In the genomic region with DNA sequence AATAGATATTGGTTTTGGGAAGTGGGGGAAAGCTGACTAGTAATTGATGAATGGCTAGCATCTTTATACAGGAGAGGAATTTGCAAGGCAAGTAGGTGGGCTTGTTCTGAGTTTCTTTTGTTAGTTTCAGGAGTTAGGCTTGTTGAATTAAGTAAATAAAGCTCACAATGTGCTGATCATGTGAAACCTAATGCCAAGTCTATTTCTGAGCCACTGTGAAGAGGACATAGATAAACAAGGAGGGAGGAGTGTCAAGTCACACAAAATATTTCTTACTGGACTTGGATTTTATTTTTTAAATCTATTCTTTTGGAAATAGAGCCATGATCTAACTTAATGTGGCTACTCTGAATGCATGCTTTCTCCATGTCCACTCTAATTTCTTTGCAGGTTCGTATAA, we compare ENCODE assay signal across 18 cellular contexts. TPM values are rescaled to one million over a fixed set of nuclear protein-coding genes. Genes with fewer than 3 reads are reported as not detected.
DNase-seq lines count a peak whose midpoint lies in the region; ATAC-seq lines count a peak whose summit lies in the region.
"Had no signal": no experiment of that assay in that cellular context is flagged by ENCODE, and none has a peak within 500 bp of the region (broad histone marks: within the 10 kb centered on the region; RNA-seq: fewer than 3 reads in every experiment).

No MANE protein-coding gene starts in this region.

- ATAC-seq in left ventricle myocardium superior (peak; percentile 55), left cardiac atrium (no peak)
- ATAC-seq: T-cell had no signal

- intact Hi-C loops in left ventricle myocardium superior (cut with micrococcal nuclease) (no loop called here), left cardiac atrium (cut with DNase I) (no loop called here)

- no peak for DNase-seq in left ventricle myocardium superior
- DNase-seq in left cardiac atrium: no peak
- DNase-seq in NCI-H526 treated with DMSO at 0.1 percent for 48 hours (lab: John Stamatoyannopoulos, UW): peak; percentile 11
- peak; percentile 38 for DNase-seq in left kidney (ENCODE audit: low read depth, low spot score)
- DNase-seq in NCI-H1105 (lab: John Stamatoyannopoulos, UW): no peak
- no peak for DNase-seq in SIG-M5 treated with dmso at 0.1 percent for 504 hours (lab: John Stamatoyannopoulos, UW; ENCODE audit: unreplicated experiment)
- no peak for DNase-seq in activated T-cell treated with anti-CD3 and anti-CD28 coated beads, Interleukin-2, amount 50 U/mL, for 48 hours
- DNase-seq: CD4-positive, alpha-beta T cell; COR-L47; DMS79; KG1; NCI-H1105 treated with DMSO at 0.1 percent for 48 hours; NCI-H2029 treated with DMSO at 0.1 percent for 48 hours; NCI-H2171 treated with DMSO at 0.1 percent for 48 hours; NCI-H774; OCI-M1; SHP77 treated with DMSO at 0.1 percent for 48 hours; T-cell had no signal

RNA-seq across cellular contexts. Expression of a gene that starts 19.9 kb away (rescaled TPM):
- total RNA-seq in left ventricle myocardium superior (2.0 TPM), left cardiac atrium (under 1 TPM; 0.29 to 0.50 TPM)
- total RNA-seq: CD4-positive, alpha-beta T cell had no signal

Comparison
In these comparisons a context has a peak if more than half of its experiments do, and no peak if none do; other contexts are left out.
1. DNase-seq: peak in NCI-H526 treated with DMSO at 0.1 percent for 48 hours (single experiment) and left kidney (single experiment); none in left ventricle myocardium superior (single experiment), left cardiac atrium (single experiment), NCI-H1105 (single experiment), SIG-M5 treated with dmso at 0.1 percent for 504 hours (single experiment) and activated T-cell treated with anti-CD3 and anti-CD28 coated beads, Interleukin-2, amount 50 U/mL, for 48 hours (0 of 2).